In genomic region chr21:34884346-34884929, GRCh38 we compare ENCODE assay signal across 9 cellular contexts.
DNase-seq lines count a peak whose midpoint lies in the region; ATAC-seq and TF ChIP-seq lines count a peak whose summit lies in the region.
"Had no signal": no experiment of that assay in that cellular context is flagged by ENCODE, and none has a peak within 500 bp of the region (broad histone marks: within the 10 kb centered on the region; RNA-seq: fewer than 3 reads in every experiment).

No MANE protein-coding gene starts in this region.

- no peak for ATAC-seq in lung (ENCODE audit: insufficient read depth, low FRiP score)

- no peak for TF ChIP-seq CTCF in AG04450 (IDR thresholded peaks at IDR 0.05; ENCODE audit: low read depth, low read length)
- no peak for TF ChIP-seq CTCF in lung (IDR thresholded peaks at IDR 0.05; ENCODE audit: control extremely low read depth, extremely low read depth)

- H3K9me3 ChIP-seq in AG04450 (ENCODE audit: control insufficient read depth, insufficient read depth, low read length) (peaks cover 4% of the 10 kb centered on the region; the same call in 1 of the 2 replicates), lung (ENCODE audit: control insufficient read depth in 2 of 2, insufficient read depth in 1 of 2, low read length in 1 of 2) (peaks cover 0 to 2% of the 10 kb centered on the region in 2 donors)

- no peak for DNase-seq in AG04450 (ENCODE audit: low read depth, low spot score)
- DNase-seq in HT1080 (ENCODE audit: low read depth) = peak; percentile 30
- peak; percentile 37 for DNase-seq in astrocyte of the hippocampus (ENCODE audit: low read depth, low spot score)
- DNase-seq in lung (ENCODE audit: low spot score) = no peak
- no peak for DNase-seq in SKM-1 (lab: John Stamatoyannopoulos, UW; ENCODE audit: unreplicated experiment)
- DNase-seq in central memory CD4-positive, alpha-beta T cell = no peak
- no peak for DNase-seq in stimulated activated CD4-positive, alpha-beta T cell treated with anti-CD3 and anti-CD28 coated beads, Interleukin-4, amount 100 ng/mL, for 4 hours
- no peak for DNase-seq in NCI-H510A (lab: John Stamatoyannopoulos, UW)
- DNase-seq: NCI-H1436 had no signal

- H3K4me3 ChIP-seq in AG04450 (ENCODE audit: low read depth, low read length) = peak overlapping the region; percentile 92
- peak overlapping the region; percentile 46 for H3K4me3 ChIP-seq in lung

- WGBS in lung, 2 donors = 43 to 50% methylated on average over 3 of the region's 3 CpGs

- POLR2A ChIA-PET in AG04450 (lab: Yijun Ruan, JAX) = no interaction called here

- H3K4me1 ChIP-seq in lung (ENCODE audit: control insufficient read depth in 2 of 2, insufficient read depth in 2 of 2, low read length in 2 of 2) = peaks cover 0 to 4% of the 10 kb centered on the region in 2 donors

- H3K27ac ChIP-seq in AG04450 (ENCODE audit: low read depth, low read length) = peak overlapping the region; percentile 22
- peak overlapping the region in 1 of 2 donors; percentile 64 for H3K27ac ChIP-seq in lung (ENCODE audit: low read depth in 1 of 2, low read length in 1 of 2)

- CTCF ChIA-PET in AG04450 (lab: Charles Lee) = interaction anchor here (1.2 to 7.1 kb wide), 2 partner anchors 139 to 955 kb away, joined by 4 to 67 read pairs; no protein-coding TSS in a partner anchor

- H3K36me3 ChIP-seq in lung (ENCODE audit: control insufficient read depth in 2 of 2, insufficient read depth in 2 of 2, low read length in 2 of 2) = no peaks in the 10 kb centered on the region

- H3K27me3 ChIP-seq in AG04450 (ENCODE audit: control insufficient read depth, insufficient read depth, low read length) = no peaks in the 10 kb centered on the region
- H3K27me3 ChIP-seq in lung (ENCODE audit: control insufficient read depth, insufficient read depth) = no peaks in the 10 kb centered on the region

Comparison
In these comparisons a context has a peak if more than half of its experiments do, and no peak if none do; other contexts are left out.
1. DNase-seq: peak in HT1080 (single experiment) and astrocyte of the hippocampus (single experiment); none in AG04450 (single experiment), lung (single experiment), SKM-1 (single experiment), central memory CD4-positive, alpha-beta T cell (single experiment), stimulated activated CD4-positive, alpha-beta T cell treated with anti-CD3 and anti-CD28 coated beads, Interleukin-4, amount 100 ng/mL, for 4 hours (0 of 2) and NCI-H510A (single experiment).